Comparison of ENCODE assay signal across 7 cellular contexts in genomic region chr11:3091846-3092602, GRCh38. TPM values are rescaled to one million over a fixed set of nuclear protein-coding genes. Genes with fewer than 3 reads are reported as not detected.
DNase-seq lines count a peak whose midpoint lies in the region; ATAC-seq, FAIRE-seq and TF ChIP-seq lines count a peak whose summit lies in the region.

No MANE protein-coding gene starts in this region.

- POLR2A ChIA-PET in endothelial cell of umbilical vein (lab: Charles Lee): interaction anchor here (0.6 to 0.8 kb wide), 2 partner anchors 42 to 692 kb away, joined by 4 read pairs; partner anchors contain the start of gene TSSC4

- H3K4me2 ChIP-seq in endothelial cell of umbilical vein (ENCODE audit: insufficient read depth, low read length): no peak overlapping the region

- dilution Hi-C loops in endothelial cell of umbilical vein (cut with MboI; ENCODE audit: extremely low pct_ligation_motif_present, low sequenced_read_pairs): no loop called here

- peaks cover 21% of the 10 kb centered on the region for H3K4me1 ChIP-seq in endothelial cell of umbilical vein (ENCODE audit: control insufficient read depth, extremely low read depth, insufficient read depth, low read length)

- peak; percentile 72 for DNase-seq in NCI-H82 (lab: John Stamatoyannopoulos, UW)
- DNase-seq in activated CD8-positive, alpha-beta memory T cell treated with anti-CD3 and anti-CD28 coated beads for 4 hours (ENCODE audit: low read depth in 2 of 2): peak; percentile 24 to 35
- peak; percentile 59 for DNase-seq in endothelial cell of umbilical vein (ENCODE audit: low read depth, low spot score)
- peak; percentile 62 for DNase-seq in mucosa of gallbladder (ENCODE audit: low spot score)
- DNase-seq in stimulated activated CD8-positive, alpha-beta memory T cell treated with anti-CD3 and anti-CD28 coated beads, Interleukin-7, amount 100 ng/mL, for 4 hours (ENCODE audit: low read depth in 2 of 2): peak; percentile 27 to 40

- BruUV-seq in endothelial cell of umbilical vein (replicated peaks; lab: Mats Ljungman, UMichigan): no TSS peak

- no peak overlapping the region for H3K27ac ChIP-seq in endothelial cell of umbilical vein (ENCODE audit: insufficient read depth, low read depth, low read length)

- no peaks in the 10 kb centered on the region for H3K9me1 ChIP-seq in endothelial cell of umbilical vein (replicated peaks; ENCODE audit: control insufficient read depth, extremely low read depth, insufficient read depth, low read length)

- no peaks in the 10 kb centered on the region for H4K20me1 ChIP-seq in endothelial cell of umbilical vein (replicated peaks; ENCODE audit: control insufficient read depth, extremely low read depth, insufficient read depth, low read length)

- no peak overlapping the region for H3K9ac ChIP-seq in endothelial cell of umbilical vein (replicated peaks; ENCODE audit: extremely low read depth, insufficient read depth, low read length)

- no peaks in the 10 kb centered on the region for H3K9me3 ChIP-seq in endothelial cell of umbilical vein (replicated peaks; ENCODE audit: control insufficient read depth, insufficient read depth, low read length)

- CTCF ChIA-PET in endothelial cell of umbilical vein (lab: Charles Lee): interaction anchor here (0.6 to 5.7 kb wide), 60 partner anchors 8 to 560 kb away, joined by 3 to 183 read pairs (median 5); partner anchors contain the start of genes CARS1, MRGPRG, NAP1L4 and OSBPL5

- intact Hi-C loops in endothelial cell of umbilical vein (cut with micrococcal nuclease): loop anchor here (1.0 to 10.0 kb wide), 3 partner anchors 42 to 557 kb away; no protein-coding TSS in a partner anchor

- TF ChIP-seq CTCF in GM12872 (IDR thresholded peaks at IDR 0.05; ENCODE audit: insufficient read depth, low read depth, low read length) (peak; percentile 99), endothelial cell of umbilical vein (IDR thresholded peaks at IDR 0.05; ENCODE audit: extremely low read depth in 1 of 2, insufficient read depth in 1 of 2, low read depth in 1 of 2, low read length in 2 of 2) (peak; percentile 98 to 99)

- H3K36me3 ChIP-seq in endothelial cell of umbilical vein (ENCODE audit: control insufficient read depth in 2 of 2, extremely low read depth in 1 of 2, insufficient read depth in 2 of 2, low read length in 2 of 2): no peaks in the 10 kb centered on the region

- no peak overlapping the region for H2AFZ ChIP-seq in endothelial cell of umbilical vein (ENCODE audit: low read depth, low read length)

- peak; percentile 66 for FAIRE-seq in endothelial cell of umbilical vein (lab: Jason Lieb, UNC)

- peak; percentile 66 for ATAC-seq in HG03159 (IDR thresholded peaks at IDR 0.05; ENCODE audit: unreplicated experiment)

- H3K4me3 ChIP-seq in endothelial cell of umbilical vein (replicated peaks in 1 of 3; ENCODE audit: insufficient read depth in 1 of 3, low read depth in 1 of 3, low read length in 3 of 3): no peak overlapping the region

- no peaks in the 10 kb centered on the region for H3K79me2 ChIP-seq in endothelial cell of umbilical vein (ENCODE audit: control insufficient read depth, insufficient read depth, low read length)

- TF ChIP-seq POLR2A in endothelial cell of umbilical vein (IDR thresholded peaks at IDR 0.05; ENCODE audit: low read depth, low read length): no peak

- no peaks in the 10 kb centered on the region for H3K27me3 ChIP-seq in endothelial cell of umbilical vein (ENCODE audit: control insufficient read depth in 2 of 2, insufficient read depth in 2 of 2, low read length in 2 of 2)

TF ChIP-seq in endothelial cell of umbilical vein, 7 proteins besides CTCF, POLR2A, EP300 and RAD21:
- TF ChIP-seq POLR2AphosphoS5 (IDR thresholded peaks at IDR 0.05; ENCODE audit: insufficient read depth, low read depth, low read length): no peak
- TF ChIP-seq MYC (IDR thresholded peaks at IDR 0.05; ENCODE audit: low read depth, low read length): no peak
- no peak for TF ChIP-seq EZH2 (IDR thresholded peaks at IDR 0.05; ENCODE audit: borderline replicate concordance, low read depth, low read length, severe bottlenecking)
- TF ChIP-seq, protein P1, sequence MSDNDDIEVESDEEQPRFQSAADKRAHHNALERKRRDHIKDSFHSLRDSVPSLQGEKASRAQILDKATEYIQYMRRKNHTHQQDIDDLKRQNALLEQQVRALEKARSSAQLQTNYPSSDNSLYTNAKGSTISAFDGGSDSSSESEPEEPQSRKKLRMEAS (IDR thresholded peaks at IDR 0.05; ENCODE audit: insufficient read depth, insufficient read length): no peak
- TF ChIP-seq FOS (IDR thresholded peaks at IDR 0.05; ENCODE audit: borderline replicate concordance, insufficient read depth, low read length): no peak

RNA-seq across cellular contexts. Expression of gene CARS1, which starts 34.8 kb away (rescaled TPM):
- total RNA-seq in endothelial cell of umbilical vein (66.2 and 72.3 TPM in 2 replicates), mucosa of gallbladder (39.9 TPM)
- polyA plus RNA-seq in endothelial cell of umbilical vein: 32.2 and 43.5 TPM in 2 replicates
- polyA plus RNA-seq in endothelial cell of umbilical vein (2011; cell fraction: cytosol; rRNA removed): 38.6 and 42.2 TPM in 2 replicates
- 178 and 193 TPM in 2 replicates for polyA plus RNA-seq in endothelial cell of umbilical vein (2011; cell fraction: nucleus; rRNA removed)
- polyA plus RNA-seq in endothelial cell of umbilical vein (2012): 57.1 and 59.4 TPM in 2 replicates
- 48.2 and 49.9 TPM in 2 replicates for polyA minus RNA-seq in endothelial cell of umbilical vein
- polyA minus RNA-seq in endothelial cell of umbilical vein (2011; cell fraction: cytosol; rRNA and poly(A)+ RNA removed): 58.0 TPM
- 45.8 and 48.3 TPM in 2 replicates for polyA minus RNA-seq in endothelial cell of umbilical vein (2011; cell fraction: nucleus; rRNA and poly(A)+ RNA removed)
